Comparison of ENCODE assay signal across 16 cellular contexts in genomic region chr12:45168976-45169375, GRCh38. TPM values are rescaled to one million over a fixed set of nuclear protein-coding genes. Genes with fewer than 3 reads are reported as not detected.
DNase-seq lines count a peak whose midpoint lies in the region; ATAC-seq and FAIRE-seq lines count a peak whose summit lies in the region.
"Had no signal": no experiment of that assay in that cellular context is flagged by ENCODE, and none has a peak within 500 bp of the region (broad histone marks: within the 10 kb centered on the region; RNA-seq: fewer than 3 reads in every experiment).

No MANE protein-coding gene starts in this region.

- ATAC-seq in HG02840 (IDR thresholded peaks at IDR 0.05; ENCODE audit: low FRiP score, unreplicated experiment) (no peak), GM18909 (IDR thresholded peaks at IDR 0.05; ENCODE audit: poor library complexity, unreplicated experiment) (no peak)

- no peak for FAIRE-seq in small intestine (lab: Jason Lieb, UNC)

- H3K27ac ChIP-seq in small intestine (ENCODE audit: low read depth in 1 of 2, low read length in 1 of 2) = no peak overlapping the region

- H3K9me3 ChIP-seq in small intestine (ENCODE audit: control insufficient read depth, low read depth) = no peaks in the 10 kb centered on the region

- WGBS in small intestine, 3 donors = 86 to 89% (median 88%) methylated on average over 2 of the region's 2 CpGs

- H3K36me3 ChIP-seq in small intestine (ENCODE audit: control insufficient read depth in 2 of 2, insufficient read depth in 2 of 2, low read length in 2 of 2) = no peaks in the 10 kb centered on the region

- DNase-seq in NCI-H1694 treated with DMSO at 0.1 percent for 48 hours (lab: John Stamatoyannopoulos, UW) = peak; percentile 1
- no peak for DNase-seq in NCI-H1694 (lab: John Stamatoyannopoulos, UW)
- peak; percentile 8 for DNase-seq in NCI-H524 treated with DMSO at 0.1 percent for 48 hours (lab: John Stamatoyannopoulos, UW)
- peak; percentile 87 for DNase-seq in myocyte (ENCODE audit: low read depth)
- DNase-seq in small intestine = peak; percentile 4
- DNase-seq in NAMALWA (ENCODE audit: low spot score) = no peak
- DNase-seq: ACHN; C1 segment of cervical spinal cord; Calu3; CD4-positive, alpha-beta T cell; DMS153; GF-D8; GOT3; H9 had no signal

- H3K27me3 ChIP-seq in small intestine (ENCODE audit: control insufficient read depth in 2 of 2, insufficient read depth in 2 of 2, low read length in 2 of 2) = no peaks in the 10 kb centered on the region

- H3K4me1 ChIP-seq in small intestine (ENCODE audit: control insufficient read depth in 2 of 2, insufficient read depth in 1 of 2, low read depth in 1 of 2, low read length in 1 of 2) = no peaks in the 10 kb centered on the region

- no peak overlapping the region for H3K4me3 ChIP-seq in small intestine (ENCODE audit: low read depth in 1 of 2, low read length in 2 of 2)

RNA-seq across cellular contexts. Expression of gene ANO6, which starts 46.9 kb away (rescaled TPM):
- total RNA-seq in myocyte = 89.3 and 92.2 TPM in 2 replicates
- polyA plus RNA-seq in myocyte (2012) = 25.1 TPM
- polyA plus RNA-seq in small intestine = 10 to 100 TPM; 19.9 to 30.9 (median 28.6) TPM

Comparison
In these comparisons a context has a peak if more than half of its experiments do, and no peak if none do; other contexts are left out.
1. DNase-seq: peak in NCI-H1694 treated with DMSO at 0.1 percent for 48 hours (single experiment), NCI-H524 treated with DMSO at 0.1 percent for 48 hours (single experiment), myocyte (single experiment) and small intestine (single experiment); none in NCI-H1694 (single experiment) and NAMALWA (single experiment).